In the genomic region with DNA sequence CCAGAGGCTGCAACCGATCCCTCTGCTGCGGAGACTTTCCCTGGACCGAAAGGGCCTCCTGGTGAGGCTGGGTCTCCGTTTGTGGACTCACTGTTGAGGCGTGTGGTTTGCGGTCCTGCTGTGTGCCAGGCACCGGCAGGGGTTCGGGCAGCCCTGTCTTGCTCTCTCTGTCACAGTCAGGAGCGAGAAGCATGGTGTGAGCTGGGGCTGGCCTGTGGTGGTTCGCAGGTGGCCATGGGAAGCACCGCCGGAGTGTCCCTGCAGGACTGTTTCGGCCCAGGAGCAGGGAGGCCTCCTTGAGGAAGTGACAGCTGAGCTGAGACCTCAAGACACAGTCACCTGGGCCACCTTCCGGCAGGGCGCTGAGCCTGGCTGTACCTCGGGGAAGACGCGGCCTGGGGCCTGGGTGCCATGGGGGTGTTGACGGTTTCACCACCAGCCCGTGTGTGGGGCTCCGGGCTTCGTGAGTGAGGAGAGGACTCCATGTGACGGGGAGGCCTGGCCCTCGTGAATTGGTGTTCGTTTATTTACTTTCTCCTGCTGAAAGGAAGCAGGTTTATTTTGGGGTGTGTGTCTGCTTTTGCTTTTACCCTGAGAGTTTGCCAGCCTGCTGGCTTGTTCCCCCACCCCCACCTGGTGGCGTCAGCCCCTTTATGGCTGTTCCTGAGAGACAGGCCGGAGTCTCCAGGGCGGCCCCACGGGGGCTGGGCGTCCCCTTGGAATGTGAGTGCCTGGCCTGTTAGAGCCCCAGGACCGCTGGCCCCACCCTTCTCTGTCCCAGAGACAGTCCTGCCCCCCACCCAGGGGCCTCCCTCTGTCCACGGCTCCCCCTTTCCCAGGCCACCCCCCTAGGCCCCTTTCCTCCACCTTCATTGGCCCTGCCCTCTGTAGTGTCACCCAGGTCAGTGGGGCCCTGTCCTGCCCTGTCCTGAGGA, we compare ENCODE assay signal across 14 cellular contexts.
DNase-seq lines count a peak whose midpoint lies in the region; ATAC-seq and TF ChIP-seq lines count a peak whose summit lies in the region.
"Had no signal": no experiment of that assay in that cellular context is flagged by ENCODE, and none has a peak within 500 bp of the region (broad histone marks: within the 10 kb centered on the region; RNA-seq: fewer than 3 reads in every experiment).

No MANE protein-coding gene starts in this region.

- TF ChIP-seq CTCF in body of pancreas (IDR thresholded peaks at IDR 0.05) (no peak), spleen (IDR thresholded peaks at IDR 0.05 in 8 of 11, conservative IDR thresholded peaks at IDR 0.05 in 3 of 11) (no peak)

- peaks cover 0 to 2% of the 10 kb centered on the region in 2 donors for H3K36me3 ChIP-seq in body of pancreas (replicated peaks in 1 of 2; ENCODE audit: insufficient read depth in 1 of 2, low read depth in 2 of 2)
- peaks cover 0 to 48% (median 4%) of the 10 kb centered on the region in 6 donors for H3K36me3 ChIP-seq in spleen

- peak; percentile 11 for DNase-seq in activated CD8-positive, alpha-beta memory T cell treated with anti-CD3 and anti-CD28 coated beads, Interleukin-2, amount 50 U/mL, for 4 hours
- DNase-seq in activated CD8-positive, alpha-beta memory T cell treated with anti-CD3 and anti-CD28 coated beads, Interleukin-2, amount 10 ng/mL, durations not matched to agents 7 days and 5 days = no peak
- DNase-seq in body of pancreas (peak in 3 of 4 donors; percentile 5 to 10 (median 8)), left lobe of liver (ENCODE audit: low spot score) (peak; percentile 39), spleen (peak; percentile 64), NCI-H446 (lab: John Stamatoyannopoulos, UW) (no peak), NCI-H146 (lab: John Stamatoyannopoulos, UW) (no peak)
- DNase-seq: activated CD4-positive, alpha-beta T cell treated with anti-CD3 and anti-CD28 coated beads, Interleukin-2, amount 10 ng/mL, durations not matched to agents 24 days and 14 days; activated T-cell treated with anti-CD3 and anti-CD28 coated beads, Interleukin-2, amount 50 U/mL, for 72 hours; midbrain; NCI-H1694 treated with DMSO at 0.1 percent for 48 hours; NCI-H526 treated with DMSO at 0.1 percent for 48 hours had no signal

- H3K4me1 Mint-ChIP-seq in activated CD8-positive, alpha-beta memory T cell treated with anti-CD3 and anti-CD28 coated beads, Interleukin-2, amount 10 ng/mL, durations not matched to agents 7 days and 5 days = no peaks in the 10 kb centered on the region
- H3K4me1 Mint-ChIP-seq: activated CD4-positive, alpha-beta T cell treated with anti-CD3 and anti-CD28 coated beads, Interleukin-2, amount 10 ng/mL, durations not matched to agents 24 days and 14 days had no signal

- CTCF ChIA-PET in activated CD8-positive, alpha-beta memory T cell treated with anti-CD3 and anti-CD28 coated beads, Interleukin-2, amount 10 ng/mL, durations not matched to agents 7 days and 5 days (lab: Charles Lee) = no interaction called here

- TF ChIP-seq POLR2A in body of pancreas (IDR thresholded peaks at IDR 0.05) = no peak
- TF ChIP-seq POLR2A in spleen (IDR thresholded peaks at IDR 0.05) = no peak

- H3K4me3 ChIP-seq in body of pancreas (no peak overlapping the region), spleen (no peak overlapping the region)
- H3K4me3 ChIP-seq: GM12878 had no signal

- no peaks in the 10 kb centered on the region for H3K9me3 Mint-ChIP-seq in activated CD8-positive, alpha-beta memory T cell treated with anti-CD3 and anti-CD28 coated beads, Interleukin-2, amount 10 ng/mL, durations not matched to agents 7 days and 5 days (ENCODE audit: low read depth)
- H3K9me3 Mint-ChIP-seq: activated CD4-positive, alpha-beta T cell treated with anti-CD3 and anti-CD28 coated beads, Interleukin-2, amount 10 ng/mL, durations not matched to agents 24 days and 14 days; activated T-cell treated with anti-CD3 and anti-CD28 coated beads, Interleukin-2, amount 50 U/mL, for 72 hours had no signal

- ATAC-seq in activated CD8-positive, alpha-beta memory T cell treated with anti-CD3 and anti-CD28 coated beads, Interleukin-2, amount 10 ng/mL, durations not matched to agents 7 days and 5 days = no peak
- ATAC-seq in body of pancreas (no peak), left lobe of liver (no peak), GM21367 (IDR thresholded peaks at IDR 0.05; ENCODE audit: unreplicated experiment) (no peak)
- ATAC-seq: activated T-cell treated with anti-CD3 and anti-CD28 coated beads, Interleukin-2, amount 50 U/mL, for 72 hours; GM12878 had no signal

- H3K36me3 Mint-ChIP-seq in activated CD8-positive, alpha-beta memory T cell treated with anti-CD3 and anti-CD28 coated beads, Interleukin-2, amount 10 ng/mL, durations not matched to agents 7 days and 5 days = no peaks in the 10 kb centered on the region

- no peaks in the 10 kb centered on the region for H3K9me3 ChIP-seq in body of pancreas
- no peaks in the 10 kb centered on the region for H3K9me3 ChIP-seq in spleen

- no peaks in the 10 kb centered on the region for H3K4me1 ChIP-seq in body of pancreas
- no peaks in the 10 kb centered on the region for H3K4me1 ChIP-seq in spleen

- H3K27me3 ChIP-seq in body of pancreas (no peaks in the 10 kb centered on the region), spleen (replicated peaks in 1 of 7) (no peaks in the 10 kb centered on the region)

- intact Hi-C loops in body of pancreas (cut with DNase I) (no loop called here), spleen (cut with DNase I; ENCODE audit: low total_unique reads) (no loop called here)

- H3K27ac ChIP-seq in body of pancreas (no peak overlapping the region), spleen (no peak overlapping the region)

- H3K4me3 Mint-ChIP-seq in activated CD8-positive, alpha-beta memory T cell treated with anti-CD3 and anti-CD28 coated beads, Interleukin-2, amount 10 ng/mL, durations not matched to agents 7 days and 5 days = no peak overlapping the region
- H3K4me3 Mint-ChIP-seq: activated CD4-positive, alpha-beta T cell treated with anti-CD3 and anti-CD28 coated beads, Interleukin-2, amount 10 ng/mL, durations not matched to agents 24 days and 14 days; activated T-cell treated with anti-CD3 and anti-CD28 coated beads, Interleukin-2, amount 50 U/mL, for 72 hours had no signal

- no peak overlapping the region for H3K27ac Mint-ChIP-seq in activated CD8-positive, alpha-beta memory T cell treated with anti-CD3 and anti-CD28 coated beads, Interleukin-2, amount 10 ng/mL, durations not matched to agents 7 days and 5 days
- H3K27ac Mint-ChIP-seq: activated CD4-positive, alpha-beta T cell treated with anti-CD3 and anti-CD28 coated beads, Interleukin-2, amount 10 ng/mL, durations not matched to agents 24 days and 14 days; activated T-cell treated with anti-CD3 and anti-CD28 coated beads, Interleukin-2, amount 50 U/mL, for 72 hours had no signal

- no peaks in the 10 kb centered on the region for H3K27me3 Mint-ChIP-seq in activated CD8-positive, alpha-beta memory T cell treated with anti-CD3 and anti-CD28 coated beads, Interleukin-2, amount 10 ng/mL, durations not matched to agents 7 days and 5 days
- H3K27me3 Mint-ChIP-seq: activated CD4-positive, alpha-beta T cell treated with anti-CD3 and anti-CD28 coated beads, Interleukin-2, amount 10 ng/mL, durations not matched to agents 24 days and 14 days had no signal

- 91 to 93% methylated on average over 13 to 31 of the region's 32 CpGs for WGBS in body of pancreas, 2 donors
- WGBS in spleen, 5 donors = 89 to 95% (median 93%) methylated on average over 28 to 32 of the region's 32 CpGs

Comparison
In these comparisons a context has a peak if more than half of its experiments do, and no peak if none do; other contexts are left out.
1. DNase-seq: peak in activated CD8-positive, alpha-beta memory T cell treated with anti-CD3 and anti-CD28 coated beads, Interleukin-2, amount 50 U/mL, for 4 hours (single experiment), body of pancreas (3 of 4), left lobe of liver (single experiment) and spleen (single experiment); none in activated CD8-positive, alpha-beta memory T cell treated with anti-CD3 and anti-CD28 coated beads, Interleukin-2, amount 10 ng/mL, durations not matched to agents 7 days and 5 days (single experiment), NCI-H446 (0 of 2) and NCI-H146 (single experiment).